Comparison of ENCODE assay signal across 18 cellular contexts in genomic region chr1:209741889-209742288, GRCh38. TPM values are rescaled to one million over a fixed set of nuclear protein-coding genes. Genes with fewer than 3 reads are reported as not detected.
A peak's percentile ranks its signal among the peaks of the same experiment; 100 is the strongest.
DNase-seq lines count a peak whose midpoint lies in the region; ATAC-seq lines count a peak whose summit lies in the region.
"Had no signal": no experiment of that assay in that cellular context is flagged by ENCODE, and none has a peak within 500 bp of the region (broad histone marks: within the 10 kb centered on the region; RNA-seq: fewer than 3 reads in every experiment).

No MANE protein-coding gene starts in this region.

- peak overlapping the region; percentile 57 for H3K27ac Mint-ChIP-seq in T-helper 2 cell treated with Interferon-gamma antibody and Interleukin-4, amounts not matched to agents 5 μg/mL and 100 μg/mL, for 36 hours

- peaks cover 32% of the 10 kb centered on the region for H3K4me1 Mint-ChIP-seq in T-helper 2 cell treated with Interferon-gamma antibody and Interleukin-4, amounts not matched to agents 5 μg/mL and 100 μg/mL, for 36 hours (ENCODE audit: low read depth)

- peak overlapping the region; percentile 70 for H3K9ac ChIP-seq in adipocyte (ENCODE audit: low read length)
- H3K9ac ChIP-seq in subcutaneous abdominal adipose tissue (ENCODE audit: low read length in 5 of 5), result peak overlapping the region in 2 of 5 donors; percentile 17 to 49

- H3K4me3 Mint-ChIP-seq in T-helper 2 cell treated with Interferon-gamma antibody and Interleukin-4, amounts not matched to agents 5 μg/mL and 100 μg/mL, for 36 hours, result no peak overlapping the region
- H3K4me3 Mint-ChIP-seq: CD4-positive, alpha-beta memory T cell had no signal

- no peak for DNase-seq in T-helper 2 cell treated with Interferon-gamma antibody and Interleukin-4, amounts not matched to agents 5 μg/mL and 100 μg/mL, for 36 hours (ENCODE audit: low spot score)
- DNase-seq in T-helper 2 cell (no peak), adipocyte (ENCODE audit: low read depth) (no peak), left cardiac atrium (no peak), NCI-H524 (lab: John Stamatoyannopoulos, UW) (no peak)
- no peak for DNase-seq in stimulated activated CD4-positive, alpha-beta T cell treated with anti-CD3 and anti-CD28 coated beads, Interleukin-2, amount 100 ng/mL, for 48 hours
- DNase-seq: 8988T; activated CD4-positive, alpha-beta T cell treated with anti-CD3 and anti-CD28 coated beads for 1 hour; CD4-positive, alpha-beta memory T cell; effector memory CD4-positive, alpha-beta T cell; gastrocnemius medialis; NCI-H2029; NCI-H774 had no signal

- H3K9me3 Mint-ChIP-seq in T-helper 2 cell treated with Interferon-gamma antibody and Interleukin-4, amounts not matched to agents 5 μg/mL and 100 μg/mL, for 36 hours, result no peaks in the 10 kb centered on the region
- H3K9me3 Mint-ChIP-seq: CD4-positive, alpha-beta memory T cell had no signal

- H3K9me3 ChIP-seq in adipocyte (ENCODE audit: control insufficient read depth, low read length) (no peaks in the 10 kb centered on the region), subcutaneous abdominal adipose tissue (ENCODE audit: control insufficient read depth in 5 of 5, low read length in 5 of 5) (no peaks in the 10 kb centered on the region)
- H3K9me3 ChIP-seq: gastrocnemius medialis had no signal

- H3K27ac ChIP-seq in subcutaneous abdominal adipose tissue (ENCODE audit: low read depth, low read length), result peak overlapping the region; percentile 52

- intact Hi-C loops in left cardiac atrium (cut with DNase I), result loop anchor here in 1 of 2 donors (10.0 kb wide), 1 partner anchor 117 kb away; no protein-coding TSS in a partner anchor

- peak; percentile 46 to 73 for ATAC-seq in left cardiac atrium
- ATAC-seq in HG03135 (IDR thresholded peaks at IDR 0.05; ENCODE audit: unreplicated experiment), result no peak
- ATAC-seq: GM12878 had no signal

- no peaks in the 10 kb centered on the region for H3K27me3 Mint-ChIP-seq in T-helper 2 cell treated with Interferon-gamma antibody and Interleukin-4, amounts not matched to agents 5 μg/mL and 100 μg/mL, for 36 hours (ENCODE audit: low read depth)
- H3K27me3 Mint-ChIP-seq: CD4-positive, alpha-beta memory T cell had no signal

- no peaks in the 10 kb centered on the region for H3K36me3 Mint-ChIP-seq in T-helper 2 cell treated with Interferon-gamma antibody and Interleukin-4, amounts not matched to agents 5 μg/mL and 100 μg/mL, for 36 hours (ENCODE audit: low read depth)

- H3K4me1 ChIP-seq in adipocyte (ENCODE audit: control insufficient read depth, insufficient read depth, low read length), result peaks cover 30% of the 10 kb centered on the region
- peaks cover 0 to 20% (median 16%) of the 10 kb centered on the region in 5 donors for H3K4me1 ChIP-seq in subcutaneous abdominal adipose tissue (ENCODE audit: control insufficient read depth in 5 of 5, insufficient read depth in 5 of 5, low read length in 5 of 5)
- H3K4me1 ChIP-seq: gastrocnemius medialis had no signal

- no peaks in the 10 kb centered on the region for H3K27me3 ChIP-seq in adipocyte (replicated peaks; ENCODE audit: control insufficient read depth, insufficient read depth, low read length)
- H3K27me3 ChIP-seq in subcutaneous abdominal adipose tissue (ENCODE audit: control insufficient read depth in 5 of 5, insufficient read depth in 4 of 5, low read length in 5 of 5), result no peaks in the 10 kb centered on the region
- H3K27me3 ChIP-seq: gastrocnemius medialis had no signal

- H3K4me3 ChIP-seq in adipocyte (ENCODE audit: low read length) (peak overlapping the region; percentile 70), subcutaneous abdominal adipose tissue (ENCODE audit: low read depth in 1 of 5, low read length in 5 of 5) (no peak overlapping the region)
- H3K4me3 ChIP-seq: gastrocnemius medialis, GM12878 had no signal

- H3K36me3 ChIP-seq in adipocyte (ENCODE audit: control insufficient read depth, insufficient read depth, low read length, severe bottlenecking), result no peaks in the 10 kb centered on the region
- no peaks in the 10 kb centered on the region for H3K36me3 ChIP-seq in subcutaneous abdominal adipose tissue (ENCODE audit: control insufficient read depth in 5 of 5, insufficient read depth in 5 of 5, low read length in 5 of 5)
- H3K36me3 ChIP-seq: gastrocnemius medialis had no signal

RNA-seq across cellular contexts. Expression of gene TRAF3IP3, which starts 14.0 kb away (rescaled TPM):
- 1 to 10 TPM; 1.3 to 2.7 TPM for total RNA-seq in left cardiac atrium
- total RNA-seq: M059J, RPMI7951 had no signal

RNA-seq across cellular contexts. Expression of gene HSD11B1, which starts 37.2 kb away (rescaled TPM):
- total RNA-seq in left cardiac atrium, result 1 to 10 TPM; 5.6 to 6.8 TPM
- total RNA-seq: GM12878 had no signal

RNA-seq across cellular contexts. Expression of gene C1orf74, which starts 42.5 kb away (rescaled TPM):
- total RNA-seq in left cardiac atrium, result 1 to 10 TPM; 1.8 to 1.9 TPM
